26 cellular contexts compared by ENCODE assay signal in the genomic region with DNA sequence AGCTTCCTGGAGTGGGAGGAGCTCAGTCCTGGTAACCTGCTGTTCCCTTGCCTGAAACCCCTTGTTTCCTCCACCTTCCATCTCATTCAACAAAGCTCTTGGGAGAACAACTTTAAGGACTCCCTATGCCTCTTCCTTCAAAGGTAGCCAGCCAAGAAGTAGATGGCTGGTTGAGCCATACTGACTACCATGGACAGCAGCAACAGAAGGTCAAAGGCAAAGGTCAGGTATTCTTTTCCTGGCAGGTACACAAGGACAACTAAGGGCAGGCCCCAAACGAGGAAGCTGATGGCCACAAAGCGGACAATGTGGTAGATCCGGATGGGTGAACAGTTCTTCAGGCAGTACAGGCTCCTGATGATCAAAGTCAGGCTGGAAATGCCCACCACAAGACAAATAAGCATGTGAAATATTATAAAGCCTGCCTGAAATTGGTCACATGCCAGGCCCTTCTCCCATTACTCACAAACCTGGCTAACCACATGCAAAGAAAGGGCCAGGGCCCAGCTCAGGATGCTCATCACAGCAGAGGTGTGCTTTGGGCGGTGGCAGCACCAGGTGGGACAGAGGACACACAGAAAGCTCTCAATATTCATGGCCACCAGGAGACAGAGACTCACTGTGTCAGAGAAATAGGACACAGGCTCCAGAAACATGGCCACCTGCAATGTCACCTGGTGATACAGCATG. TPM values are rescaled to one million over a fixed set of nuclear protein-coding genes. Genes with fewer than 3 reads are reported as not detected.
A peak's percentile ranks its signal among the peaks of the same experiment; 100 is the strongest.
DNase-seq lines count a peak whose midpoint lies in the region; ATAC-seq and TF ChIP-seq lines count a peak whose summit lies in the region.
"Had no signal": no experiment of that assay in that cellular context is flagged by ENCODE, and none has a peak within 500 bp of the region (broad histone marks: within the 10 kb centered on the region; RNA-seq: fewer than 3 reads in every experiment).

No MANE protein-coding gene starts in this region.

- H3K27me3 ChIP-seq in HCT116 (ENCODE audit: insufficient read depth, low read length): no peaks in the 10 kb centered on the region
- H3K27me3 ChIP-seq in liver (ENCODE audit: control insufficient read depth in 4 of 4, insufficient read depth in 4 of 4, low read length in 3 of 4): no peaks in the 10 kb centered on the region

- ATAC-seq in HCT116: no peak
- ATAC-seq in T-cell (replicated peaks in 1 of 4): no peak

- H3K27me3 Mint-ChIP-seq in T-cell: peaks cover 21 to 25% of the 10 kb centered on the region in 2 donors
- H3K27me3 Mint-ChIP-seq in activated CD4-positive, alpha-beta T cell treated with anti-CD3 and anti-CD28 coated beads, Interleukin-2, amount 10 ng/mL, durations not matched to agents 24 days and 14 days: peaks cover 4% of the 10 kb centered on the region

- no peak overlapping the region for H3K4me2 ChIP-seq in HCT116 (ENCODE audit: low read length)

- H3K4me1 ChIP-seq in HCT116 (ENCODE audit: control insufficient read depth in 1 of 2, insufficient read depth in 2 of 2, low read length in 2 of 2): no peaks in the 10 kb centered on the region
- H3K4me1 ChIP-seq in liver (ENCODE audit: control insufficient read depth in 4 of 4, insufficient read depth in 4 of 4, low read length in 3 of 4): no peaks in the 10 kb centered on the region
- H3K4me1 ChIP-seq: Caco-2 had no signal

- no peak for TF ChIP-seq POLR2A in HCT116 (IDR thresholded peaks at IDR 0.05; ENCODE audit: borderline replicate concordance, extremely low read depth, insufficient read depth, insufficient read length)

- H3K36me3 ChIP-seq in HCT116 (ENCODE audit: control insufficient read depth in 1 of 2, insufficient read depth in 2 of 2, low read length in 2 of 2) (no peaks in the 10 kb centered on the region), liver (ENCODE audit: control insufficient read depth in 4 of 4, insufficient read depth in 3 of 4, low read depth in 1 of 4, low read length in 3 of 4) (no peaks in the 10 kb centered on the region)

- H3K9ac ChIP-seq in HCT116 (ENCODE audit: low read length): no peak overlapping the region
- H3K9ac ChIP-seq in liver (ENCODE audit: low read depth in 1 of 2, low read length in 2 of 2): no peak overlapping the region

- TF ChIP-seq RAD21 in HCT116 (IDR thresholded peaks at IDR 0.05; ENCODE audit: low read depth) (no peak), liver (IDR thresholded peaks at IDR 0.05) (no peak)

- intact Hi-C loops in HCT116 (cut with micrococcal nuclease): no loop called here
- intact Hi-C loops in activated CD4-positive, alpha-beta T cell treated with anti-CD3 and anti-CD28 coated beads, Interleukin-2, amount 10 ng/mL, durations not matched to agents 24 days and 14 days (cut with micrococcal nuclease): no loop called here

- H3K27ac ChIP-seq in HCT116 (ENCODE audit: low read depth, low read length) (no peak overlapping the region), liver (ENCODE audit: low read depth in 1 of 2, low read length in 2 of 2) (no peak overlapping the region)
- H3K27ac ChIP-seq: HL-60, RWPE1, SK-N-MC had no signal

- H3K4me3 Mint-ChIP-seq in T-cell: no peak overlapping the region
- H3K4me3 Mint-ChIP-seq in activated CD4-positive, alpha-beta T cell treated with anti-CD3 and anti-CD28 coated beads, Interleukin-2, amount 10 ng/mL, durations not matched to agents 24 days and 14 days: no peak overlapping the region
- H3K4me3 Mint-ChIP-seq: CD4-positive, alpha-beta memory T cell had no signal

- no peaks in the 10 kb centered on the region for H3K9me3 Mint-ChIP-seq in T-cell
- H3K9me3 Mint-ChIP-seq in activated CD4-positive, alpha-beta T cell treated with anti-CD3 and anti-CD28 coated beads, Interleukin-2, amount 10 ng/mL, durations not matched to agents 24 days and 14 days: no peaks in the 10 kb centered on the region

- no peaks in the 10 kb centered on the region for H3K79me2 ChIP-seq in HCT116 (ENCODE audit: insufficient read depth, low read length)

- BruUV-seq in HCT116 (replicated peaks; lab: Mats Ljungman, UMichigan): no TSS peak

- no peaks in the 10 kb centered on the region for H3K36me3 Mint-ChIP-seq in T-cell
- H3K36me3 Mint-ChIP-seq in activated CD4-positive, alpha-beta T cell treated with anti-CD3 and anti-CD28 coated beads, Interleukin-2, amount 10 ng/mL, durations not matched to agents 24 days and 14 days (ENCODE audit: low read depth): no peaks in the 10 kb centered on the region
- H3K36me3 Mint-ChIP-seq: CD4-positive, alpha-beta memory T cell had no signal

- H4K20me1 ChIP-seq in HCT116 (ENCODE audit: insufficient read depth): no peaks in the 10 kb centered on the region

- 72% methylated on average over 4 of the region's 4 CpGs for WGBS in liver

- H3K27ac Mint-ChIP-seq in T-cell: no peak overlapping the region
- H3K27ac Mint-ChIP-seq in activated CD4-positive, alpha-beta T cell treated with anti-CD3 and anti-CD28 coated beads, Interleukin-2, amount 10 ng/mL, durations not matched to agents 24 days and 14 days: no peak overlapping the region

- H3K4me1 Mint-ChIP-seq in T-cell: no peaks in the 10 kb centered on the region
- no peaks in the 10 kb centered on the region for H3K4me1 Mint-ChIP-seq in activated CD4-positive, alpha-beta T cell treated with anti-CD3 and anti-CD28 coated beads, Interleukin-2, amount 10 ng/mL, durations not matched to agents 24 days and 14 days

- no peaks in the 10 kb centered on the region for H3K9me3 ChIP-seq in HCT116 (ENCODE audit: control insufficient read depth in 1 of 2, insufficient read depth in 1 of 2, low read depth in 1 of 2, low read length in 2 of 2)
- no peaks in the 10 kb centered on the region for H3K9me3 ChIP-seq in liver (ENCODE audit: control insufficient read depth in 4 of 4, low read length in 3 of 4)
- H3K9me3 ChIP-seq: Caco-2 had no signal

- no peak overlapping the region for H3K4me3 ChIP-seq in HCT116 (replicated peaks in 1 of 2; ENCODE audit: low read depth in 1 of 2, low read length in 2 of 2)
- H3K4me3 ChIP-seq in liver (ENCODE audit: low read depth in 1 of 3, low read length in 3 of 3): no peak overlapping the region
- H3K4me3 ChIP-seq: SK-N-MC had no signal

- CTCF ChIA-PET in HCT116 (lab: Charles Lee) (no interaction called here), T-cell (lab: Charles Lee) (no interaction called here)

- DNase-seq in HCT116 (ENCODE audit: low read depth, low spot score): no peak
- DNase-seq in glomerular visceral epithelial cell (ENCODE audit: extremely low spot score): peak; percentile 9
- no peak for DNase-seq in T-cell
- DNase-seq in activated CD4-positive, alpha-beta T cell treated with anti-CD3 and anti-CD28 coated beads, Interleukin-2, amount 10 ng/mL, durations not matched to agents 24 days and 14 days: no peak
- DNase-seq in germinal center (ENCODE audit: low spot score): no peak
- DNase-seq: C1 segment of cervical spinal cord; Caco-2; CD4-positive, alpha-beta memory T cell; HCEC 1CT; MV-4-11; NCI-H1105; NCI-H1436 treated with DMSO at 0.1 percent for 48 hours; NCI-H187 treated with DMSO at 0.1 percent for 48 hours; NCI-H2107; NCI-H524 treated with DMSO at 0.1 percent for 48 hours; NCI-H774; SHP77 treated with DMSO at 0.1 percent for 48 hours had no signal

- H3K9me2 ChIP-seq in HCT116 (ENCODE audit: insufficient read depth): no peaks in the 10 kb centered on the region

- no peak overlapping the region for H2AFZ ChIP-seq in HCT116 (ENCODE audit: low read depth, low read length, poor library complexity, severe bottlenecking)

- POLR2A ChIA-PET in HCT116 (lab: Charles Lee) (no interaction called here), T-cell (lab: Charles Lee) (no interaction called here)

- RAD21 ChIA-PET in HCT116 (lab: Charles Lee; ENCODE audit: low non-redundant PET in 1 of 2, low total read pairs in 2 of 2, uncharacterized antibody in 2 of 2, unreplicated experiment in 2 of 2): no interaction called here

- TF ChIP-seq CTCF in HCT116 (IDR thresholded peaks at IDR 0.05 in 2 of 3, conservative IDR thresholded peaks at IDR 0.05 in 1 of 3; ENCODE audit: borderline replicate concordance in 1 of 3, insufficient read depth in 1 of 3, low read depth in 2 of 3, low read length in 2 of 3) (no peak), liver (IDR thresholded peaks at IDR 0.05; ENCODE audit: low read depth, low read length, missing input control) (no peak)

TF ChIP-seq in PFSK-1, 5 proteins besides CTCF, POLR2A, EP300 and RAD21 (continues in another document):
- TF ChIP-seq SIN3A (IDR thresholded peaks at IDR 0.05; ENCODE audit: borderline replicate concordance, insufficient read depth, low read length): no peak

TF ChIP-seq in liver, 16 proteins besides CTCF, POLR2A, EP300 and RAD21 (continues in another document):
- TF ChIP-seq GABPA (IDR thresholded peaks at IDR 0.05 in 1 of 2, conservative IDR thresholded peaks at IDR 0.05 in 1 of 2) (no peak), HNF4A (conservative IDR thresholded peaks at IDR 0.05) (no peak), NR2F2 (IDR thresholded peaks at IDR 0.05) (peak; percentile 34), RXRA (IDR thresholded peaks at IDR 0.05) (peak in 1 of 2 donors; percentile 30)

RNA-seq across cellular contexts. Expression of a gene that starts 21.7 kb away (rescaled TPM):
- not detected for total RNA-seq in HCT116 (2021; ENCODE audit: unreplicated experiment)
- not detected in 2 replicates for polyA plus RNA-seq in HCT116 (2012)
- polyA plus RNA-seq in PFSK-1 (2012; ENCODE audit: insufficient read length, low read depth): not detected
- 10 to 100 TPM; 32.6 to 35.1 TPM for total RNA-seq in liver
- polyA plus RNA-seq in liver: 10 to 100 TPM in 1 of 2 donors, 1 to 10 TPM in 1; 7.0 to 23.5 TPM
- total RNA-seq in T-cell: under 1 TPM in 1 of 5 donors, not detected in 4; 0.32 TPM
- total RNA-seq in activated CD4-positive, alpha-beta T cell treated with anti-CD3 and anti-CD28 coated beads, Interleukin-2, amount 10 ng/mL, durations not matched to agents 24 days and 14 days: 0.49 and 0.62 TPM in 2 replicates
- total RNA-seq: A673; CD4-positive, alpha-beta memory T cell; H1; LHCN-M2; MCF 10A had no signal
- polyA plus RNA-seq: CD4-positive, alpha-beta memory T cell had no signal

RNA-seq across cellular contexts. Expression of a gene that starts 47.1 kb away (rescaled TPM):
- total RNA-seq in HCT116 (2021; ENCODE audit: unreplicated experiment): not detected
- polyA plus RNA-seq in HCT116 (2012): 0.04 and 0.09 TPM in 2 replicates
- polyA plus RNA-seq in PFSK-1 (2012; ENCODE audit: insufficient read length, low read depth): 0.36 TPM
- not detected for total RNA-seq in liver
- not detected for polyA plus RNA-seq in liver
- not detected for total RNA-seq in T-cell
- not detected in 2 replicates for total RNA-seq in activated CD4-positive, alpha-beta T cell treated with anti-CD3 and anti-CD28 coated beads, Interleukin-2, amount 10 ng/mL, durations not matched to agents 24 days and 14 days
- total RNA-seq: A673; Caco-2; CD4-positive, alpha-beta memory T cell; H1; LHCN-M2; MCF 10A had no signal
- polyA plus RNA-seq: CD4-positive, alpha-beta memory T cell; H1 had no signal

RNA-seq across cellular contexts. Expression of a gene that starts 50.1 kb away (rescaled TPM):
- not detected for total RNA-seq in HCT116 (2021; ENCODE audit: unreplicated experiment)
- not detected in 2 replicates for polyA plus RNA-seq in HCT116 (2012)
- polyA plus RNA-seq in PFSK-1 (2012; ENCODE audit: insufficient read length, low read depth): not detected
- total RNA-seq in liver: not detected
- not detected for polyA plus RNA-seq in liver
- total RNA-seq in T-cell: not detected
- total RNA-seq in activated CD4-positive, alpha-beta T cell treated with anti-CD3 and anti-CD28 coated beads, Interleukin-2, amount 10 ng/mL, durations not matched to agents 24 days and 14 days: not detected in 2 replicates
- total RNA-seq: A673; Caco-2; CD4-positive, alpha-beta memory T cell; H1; LHCN-M2; MCF 10A had no signal
- polyA plus RNA-seq: CD4-positive, alpha-beta memory T cell; H1 had no signal

Comparison
In these comparisons a context has a peak if more than half of its experiments do, and no peak if none do; other contexts are left out.
1. RNA of a gene that starts 21.7 kb away (total RNA-seq): 32.6 to 35.1 TPM in liver; 0.49 to 0.62 TPM in activated CD4-positive, alpha-beta T cell treated with anti-CD3 and anti-CD28 coated beads, Interleukin-2, amount 10 ng/mL, durations not matched to agents 24 days and 14 days, not detected in HCT116 (single experiment) and 0.32 TPM in T-cell; every median in the first group is over 10 times any median in the second.